21 cellular contexts compared by ENCODE assay signal in genomic region chr5:79802995-79803394, GRCh38.
"Had no signal": no experiment of that assay in that cellular context is flagged by ENCODE, and none has a peak within 500 bp of the region (broad histone marks: within the 10 kb centered on the region; RNA-seq: fewer than 3 reads in every experiment).

No MANE protein-coding gene starts in this region.

- H3K79me2 ChIP-seq: hepatocyte, parathyroid adenoma had no signal

- H3K27me3 ChIP-seq: adrenal gland, ascending aorta, brain microvascular endothelial cell, hepatocyte, tibial artery had no signal

- DNase-seq: activated CD4-positive, alpha-beta T cell treated with anti-CD3 and anti-CD28 coated beads for 1 hour; activated CD4-positive, alpha-beta T cell treated with anti-CD3 and anti-CD28 coated beads, Interleukin-2, amount 50 U/mL, for 1 hour; activated T-cell treated with anti-CD3 and anti-CD28 coated beads, Interleukin-2, amount 50 U/mL, for 24 hours; adrenal gland; brain microvascular endothelial cell; central memory CD4-positive, alpha-beta T cell; effector CD8-positive, alpha-beta T cell; glutamatergic neuron; kidney glomerular epithelial cell; nephron progenitor cell; nucleus accumbens; right cardiac atrium; stimulated activated CD4-positive, alpha-beta T cell treated with anti-CD3 and anti-CD28 coated beads, Interleukin-4, amount 100 ng/mL, for 24 hours; T-helper 9 cell; tibial artery had no signal

- H3K27ac Mint-ChIP-seq: activated naive CD8-positive, alpha-beta T cell; activated T-cell treated with anti-CD3 and anti-CD28 coated beads, Interleukin-2, amount 50 U/mL, for 24 hours; activated T-helper 17 cell treated with anti-CD3 and anti-CD28 coated beads, Interleukin-2, amount 50 U/mL, for 72 hours; nephron progenitor cell; stimulated activated naive CD8-positive, alpha-beta T cell treated with anti-CD3 and anti-CD28 coated beads, Interleukin-15, Interleukin-2, amounts not matched to agents 100 ng/mL and 50 ng/mL, for 24 hours had no signal

- H3K27me3 Mint-ChIP-seq: activated naive CD8-positive, alpha-beta T cell; activated T-cell treated with anti-CD3 and anti-CD28 coated beads, Interleukin-2, amount 50 U/mL, for 24 hours; activated T-helper 17 cell treated with anti-CD3 and anti-CD28 coated beads, Interleukin-2, amount 50 U/mL, for 72 hours; stimulated activated naive CD8-positive, alpha-beta T cell treated with anti-CD3 and anti-CD28 coated beads, Interleukin-15, Interleukin-2, amounts not matched to agents 100 ng/mL and 50 ng/mL, for 24 hours had no signal

- H3K9me3 Mint-ChIP-seq: activated T-cell treated with anti-CD3 and anti-CD28 coated beads, Interleukin-2, amount 50 U/mL, for 24 hours; activated T-helper 17 cell treated with anti-CD3 and anti-CD28 coated beads, Interleukin-2, amount 50 U/mL, for 72 hours; nephron progenitor cell; stimulated activated naive CD8-positive, alpha-beta T cell treated with anti-CD3 and anti-CD28 coated beads, Interleukin-15, Interleukin-2, amounts not matched to agents 100 ng/mL and 50 ng/mL, for 24 hours had no signal

- H2AFZ ChIP-seq: hepatocyte, parathyroid adenoma had no signal

- H3K27ac ChIP-seq: adrenal gland, ascending aorta, brain microvascular endothelial cell, hepatocyte, parathyroid adenoma, tibial artery had no signal

- H3K36me3 ChIP-seq: adrenal gland, ascending aorta, brain microvascular endothelial cell had no signal

- H3K9ac ChIP-seq: parathyroid adenoma had no signal

- H3K4me3 ChIP-seq: adrenal gland, ascending aorta, hepatocyte, tibial artery had no signal

- ATAC-seq: activated T-helper 17 cell treated with anti-CD3 and anti-CD28 coated beads, Interleukin-2, amount 50 U/mL, for 72 hours; right cardiac atrium had no signal

- H3K4me2 ChIP-seq: hepatocyte had no signal

- H3K4me3 Mint-ChIP-seq: activated naive CD8-positive, alpha-beta T cell; activated T-cell treated with anti-CD3 and anti-CD28 coated beads, Interleukin-2, amount 50 U/mL, for 24 hours; activated T-helper 17 cell treated with anti-CD3 and anti-CD28 coated beads, Interleukin-2, amount 50 U/mL, for 72 hours; nephron progenitor cell; stimulated activated naive CD8-positive, alpha-beta T cell treated with anti-CD3 and anti-CD28 coated beads, Interleukin-15, Interleukin-2, amounts not matched to agents 100 ng/mL and 50 ng/mL, for 24 hours had no signal

- H3K36me3 Mint-ChIP-seq: activated naive CD8-positive, alpha-beta T cell had no signal

- H3K4me1 ChIP-seq: adrenal gland, ascending aorta, parathyroid adenoma, tibial artery had no signal

- H3K4me1 Mint-ChIP-seq: activated T-helper 17 cell treated with anti-CD3 and anti-CD28 coated beads, Interleukin-2, amount 50 U/mL, for 72 hours had no signal

- H3K9me3 ChIP-seq: adrenal gland, ascending aorta, tibial artery had no signal
